9 cellular contexts compared by ENCODE assay signal in the genomic region with DNA sequence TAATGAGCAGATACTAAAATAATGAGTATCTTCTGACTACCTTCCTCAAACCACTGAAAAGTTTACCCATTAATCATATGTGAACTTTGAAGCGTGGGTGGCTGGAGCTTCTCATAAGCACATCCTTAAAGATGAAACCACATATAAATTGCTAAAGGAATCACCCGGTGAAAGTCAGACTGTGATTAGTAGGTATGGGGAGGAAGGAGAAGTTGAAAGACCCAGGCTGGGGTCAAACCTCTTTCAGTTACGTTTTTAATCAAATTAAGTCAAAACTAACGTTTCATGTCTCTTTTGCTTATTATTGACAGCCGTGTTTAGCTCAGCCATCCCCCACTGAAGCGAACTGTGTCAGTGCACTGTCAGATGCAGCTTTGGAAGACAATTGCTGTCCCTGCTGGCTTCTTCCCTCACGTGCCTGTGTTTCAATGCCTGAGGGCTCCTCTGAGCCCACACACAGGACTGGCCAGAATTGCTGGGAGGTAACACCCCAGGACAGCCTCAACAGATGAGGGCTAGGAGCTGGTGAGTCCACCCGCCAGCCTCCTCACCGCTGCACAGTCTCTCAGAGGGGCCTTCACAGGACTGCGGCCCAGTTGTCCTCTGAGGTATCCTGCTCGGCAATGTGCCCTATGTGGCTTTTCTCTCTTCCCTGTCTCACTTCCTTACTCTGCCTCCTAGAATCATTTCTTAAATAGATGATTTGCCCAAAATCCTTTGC. TPM values are rescaled to one million over a fixed set of nuclear protein-coding genes. Genes with fewer than 3 reads are reported as not detected.
DNase-seq lines count a peak whose midpoint lies in the region; ATAC-seq, FAIRE-seq and TF ChIP-seq lines count a peak whose summit lies in the region.
"Had no signal": no experiment of that assay in that cellular context is flagged by ENCODE, and none has a peak within 500 bp of the region (broad histone marks: within the 10 kb centered on the region; RNA-seq: fewer than 3 reads in every experiment).

No MANE protein-coding gene starts in this region.

- DNase-seq in activated CD4-positive, alpha-beta T cell treated with anti-CD3 and anti-CD28 coated beads for 24 hours (ENCODE audit: low read depth in 2 of 2), result peak; percentile 39 to 49
- no peak for DNase-seq in activated CD4-positive, alpha-beta T cell treated with anti-CD3 and anti-CD28 coated beads for 1 hour
- DNase-seq in Panc1 (ENCODE audit: low read depth, low spot score) (no peak), GM12878 (ENCODE audit: low read depth, low spot score) (peak; percentile 99), smooth muscle cell (lab: John Stamatoyannopoulos, UW; ENCODE audit: unreplicated experiment) (no peak), NCI-H345 treated with DMSO at 0.1 percent for 48 hours (lab: John Stamatoyannopoulos, UW; ENCODE audit: unreplicated experiment) (no peak), NCI-H187 treated with DMSO at 0.1 percent for 48 hours (lab: John Stamatoyannopoulos, UW) (no peak)

- in situ Hi-C loops in Panc1 (cut with HindIII; ENCODE audit: low pct_unique_long_range_greater_than_20kb, low sequenced_read_pairs), result no loop called here
- in situ Hi-C loops in GM12878 (cut with MboI), result loop anchor here (25.0 kb wide), 2 partner anchors 1151 to 1551 kb away; a partner anchor contains a TSS

- H3K36me3 ChIP-seq in Panc1 (ENCODE audit: control insufficient read depth, insufficient read depth, low read length) (no peaks in the 10 kb centered on the region), GM12878 (ENCODE audit: control insufficient read depth in 2 of 2, insufficient read depth in 2 of 2, low read length in 1 of 2) (no peaks in the 10 kb centered on the region), smooth muscle cell (ENCODE audit: low read depth) (no peaks in the 10 kb centered on the region)

- FAIRE-seq in GM12878 (lab: Jason Lieb, UNC), result peak; percentile 100

- TF ChIP-seq RAD21 in GM12878 (IDR thresholded peaks at IDR 0.05; ENCODE audit: insufficient read depth, low read depth, low read length), result peak; percentile 2

- no peaks in the 10 kb centered on the region for H3F3A ChIP-seq in smooth muscle cell (ENCODE audit: low read depth)

- TF ChIP-seq EP300 in GM12878 (IDR thresholded peaks at IDR 0.05; ENCODE audit: borderline replicate concordance in 1 of 2, control insufficient read depth in 1 of 2, low read depth in 2 of 2, low read length in 2 of 2), result peak in 1 of 2 experiments; percentile 98

- no peak overlapping the region; the same call in 1 of the 2 replicates for H2AFZ ChIP-seq in GM12878 (ENCODE audit: control insufficient read depth, low read depth, low read length)
- H2AFZ ChIP-seq in smooth muscle cell (ENCODE audit: low read depth), result no peak overlapping the region

- SMC1A ChIA-PET in GM12878 (lab: Charles Lee; ENCODE audit: uncharacterized antibody, unreplicated experiment), result interaction anchor here (0.6 to 3.9 kb wide), 32 partner anchors 11 to 195 kb away, joined by 3 to 49 read pairs (median 6); a partner anchor contains a TSS

- H3K9me3 ChIP-seq in Panc1 (ENCODE audit: control insufficient read depth, insufficient read depth, low read depth, low read length) (no peaks in the 10 kb centered on the region), GM12878 (replicated peaks; ENCODE audit: control insufficient read depth, insufficient read depth, low read length) (no peaks in the 10 kb centered on the region), smooth muscle cell (replicated peaks; ENCODE audit: low read depth) (no peaks in the 10 kb centered on the region)

- TF ChIP-seq CTCF in Panc1 (IDR thresholded peaks at IDR 0.05), result no peak
- no peak for TF ChIP-seq CTCF in GM12878 (IDR thresholded peaks at IDR 0.05 in 2 of 3, conservative IDR thresholded peaks at IDR 0.05 in 1 of 3; ENCODE audit: control insufficient read depth in 2 of 3, extremely low read depth in 1 of 3, insufficient read depth in 1 of 3, low read depth in 3 of 3, low read length in 3 of 3)
- no peak for TF ChIP-seq CTCF in smooth muscle cell (IDR thresholded peaks at IDR 0.05; ENCODE audit: borderline replicate concordance, insufficient read depth, poor library complexity, severe bottlenecking)

- H3K9ac ChIP-seq in GM12878 (ENCODE audit: control insufficient read depth, insufficient read depth, low read length), result peak overlapping the region; percentile 75
- H3K9ac ChIP-seq in smooth muscle cell (ENCODE audit: low read depth), result no peak overlapping the region

- H3K79me2 ChIP-seq in GM12878 (ENCODE audit: control insufficient read depth, insufficient read depth, low read length) (no peaks in the 10 kb centered on the region), smooth muscle cell (ENCODE audit: low read depth) (no peaks in the 10 kb centered on the region)

- BruUV-seq in Panc1 (replicated peaks; lab: Mats Ljungman, UMichigan) (no TSS peak), GM12878 (replicated peaks; lab: Mats Ljungman, UMichigan) (TSS peak; percentile 91)

- CTCF ChIA-PET in Panc1 (lab: Charles Lee) (no interaction called here), GM12878 (lab: Yijun Ruan, JAX) (interaction anchor here (0.6 to 3.8 kb wide), 26 partner anchors 8 to 241 kb away, joined by 3 to 30 read pairs (median 4); a partner anchor contains a TSS)

- ATAC-seq in HG02870 (IDR thresholded peaks at IDR 0.05; ENCODE audit: unreplicated experiment), result peak; percentile 75
- ATAC-seq in Panc1, result peak; percentile 30; the same call in 1 of the 2 replicates
- peak; percentile 82 for ATAC-seq in GM12878

- H3K4me3 ChIP-seq in Panc1 (ENCODE audit: low read depth in 2 of 2, low read length in 2 of 2) (no peak overlapping the region), GM12878 (peak overlapping the region; percentile 40; the same call in 1 of the 2 replicates), smooth muscle cell (no peak overlapping the region)

- peak; percentile 63 for TF ChIP-seq POLR2A in GM12878 (IDR thresholded peaks at IDR 0.05; ENCODE audit: low read depth, low read length)

- RAD21 ChIA-PET in GM12878 (lab: Charles Lee; ENCODE audit: unreplicated experiment), result interaction anchor here (0.8 to 3.7 kb wide), 20 partner anchors 8 to 436 kb away, joined by 3 to 53 read pairs (median 6); a partner anchor contains a TSS

- POLR2A ChIA-PET in Panc1 (lab: Charles Lee), result no interaction called here
- POLR2A ChIA-PET in GM12878 (lab: Charles Lee), result interaction anchor here (0.6 to 2.6 kb wide), 14 partner anchors 14 to 261 kb away, joined by 3 to 13 read pairs (median 4); a partner anchor contains a TSS

- no peak overlapping the region for H3K27ac ChIP-seq in Panc1 (ENCODE audit: low read length)
- peak overlapping the region; percentile 84 for H3K27ac ChIP-seq in GM12878 (ENCODE audit: control insufficient read depth, insufficient read depth)
- peak overlapping the region; percentile 10 for H3K27ac ChIP-seq in smooth muscle cell (ENCODE audit: low read depth)
- H3K27ac ChIP-seq: 22Rv1 had no signal

- intact Hi-C loops in Panc1 (cut with micrococcal nuclease; ENCODE audit: unreplicated experiment), result no loop called here
- intact Hi-C loops in GM12878 (cut with micrococcal nuclease; ENCODE audit: unreplicated experiment), result loop anchor here (1.0 to 5.0 kb wide), 10 partner anchors 16 to 1151 kb away; a partner anchor contains a TSS

- H4K20me1 ChIP-seq in GM12878 (ENCODE audit: control insufficient read depth, insufficient read depth) (no peaks in the 10 kb centered on the region), smooth muscle cell (ENCODE audit: low read depth) (no peaks in the 10 kb centered on the region)

- under 1% methylated on average over 11 of the region's 11 CpGs for WGBS in GM12878 (ENCODE audit: insufficient coverage, insufficient replicate concordance, low lambda C conversion rate, missing lambda C conversion rate)
- WGBS in smooth muscle cell (ENCODE audit: low lambda C conversion rate), result 54% methylated on average over 11 of the region's 11 CpGs

- H3K4me1 ChIP-seq in Panc1 (ENCODE audit: control insufficient read depth, insufficient read depth, low read length) (no peaks in the 10 kb centered on the region), GM12878 (ENCODE audit: control insufficient read depth, insufficient read depth, low read length) (peaks cover 47% of the 10 kb centered on the region), smooth muscle cell (ENCODE audit: low read depth) (peaks cover 8% of the 10 kb centered on the region)

- no peaks in the 10 kb centered on the region for H3K27me3 ChIP-seq in Panc1 (ENCODE audit: control insufficient read depth, insufficient read depth, low read length)
- H3K27me3 ChIP-seq in GM12878 (replicated peaks in 1 of 2; ENCODE audit: control insufficient read depth in 2 of 2, insufficient read depth in 2 of 2, low read length in 1 of 2), result no peaks in the 10 kb centered on the region
- no peaks in the 10 kb centered on the region for H3K27me3 ChIP-seq in smooth muscle cell (ENCODE audit: low read depth)

- H3K4me2 ChIP-seq in GM12878 (ENCODE audit: control insufficient read depth, insufficient read depth), result peak overlapping the region; percentile 63
- H3K4me2 ChIP-seq in smooth muscle cell, result peak overlapping the region; percentile 54

TF ChIP-seq in GM12878, 131 proteins besides CTCF, POLR2A, EP300 and RAD21 (continues in another document):
- TF ChIP-seq POLR2AphosphoS2 (IDR thresholded peaks at IDR 0.05; ENCODE audit: low read depth, low read length) (no peak), ZNF207 (IDR thresholded peaks at IDR 0.05; ENCODE audit: borderline replicate concordance) (no peak; the same call in 1 of the 2 replicates), IRF4 (IDR thresholded peaks at IDR 0.05; ENCODE audit: low read depth, low read length) (peak; percentile 99), SREBF1 (IDR thresholded peaks at IDR 0.05; ENCODE audit: low read length) (peak; percentile 66)

RNA-seq across cellular contexts. Expression of a gene that starts 29.3 kb away (rescaled TPM):
- total RNA-seq in Panc1 (2021; ENCODE audit: unreplicated experiment) (12.0 TPM), GM12878 (2014; rRNA removed) (37.9 and 41.0 TPM in 2 replicates), GM12878 (2014; rRNA removed; fragmentation: Illumina TruSeq; extraction: Trizol) (45.6 and 46.5 TPM in 2 replicates), GM12878 (2021) (60.5 and 64.6 TPM in 2 replicates), smooth muscle cell (7.9 and 12.7 TPM in 2 replicates)
- 11.9 TPM for polyA plus RNA-seq in Panc1 (2012; ENCODE audit: insufficient read length)
- total RNA-seq in GM12878 (2013; cell fraction: nucleolus; rRNA removed), result 20.0 and 21.6 TPM in 2 replicates
- 11.6 TPM for polyA plus RNA-seq in GM12878 (2011; ENCODE audit: low read depth)
- polyA plus RNA-seq in GM12878 (2011; rRNA removed) (82.9 and 94.0 TPM in 2 replicates), GM12878 (2014; fragmentation: Illumina TruSeq; extraction: Trizol) (87.5 and 94.9 TPM in 2 replicates), GM12878 (2014; fragmentation: Nextera tagmentation; extraction: Ambion mirVana) (10 to 100 TPM; 14.9 to 33.8 TPM), GM12878 (2014; rRNA removed) (71.1 and 74.0 TPM in 2 replicates), GM12878 (2016; fragmentation: Nextera tagmentation; extraction: Ambion mirVana) (10 to 100 TPM; 29.9 to 35.4 TPM), smooth muscle cell (10.7 and 15.3 TPM in 2 replicates)
- 64.1 and 87.7 TPM in 2 replicates for polyA plus RNA-seq in GM12878 (2011; cell fraction: cytosol; rRNA removed)
- polyA plus RNA-seq in GM12878 (2011; cell fraction: nucleus; rRNA removed), result 66.7 and 81.4 TPM in 2 replicates
- 17.8 and 20.3 TPM in 2 replicates for polyA plus RNA-seq in GM12878 (2012)
- 36.2 and 55.3 TPM in 2 replicates for polyA minus RNA-seq in GM12878 (2011; rRNA and poly(A)+ RNA removed)
- polyA minus RNA-seq in GM12878 (2011; cell fraction: cytosol; rRNA and poly(A)+ RNA removed), result 16.4 and 25.8 TPM in 2 replicates
- polyA minus RNA-seq in GM12878 (2011; cell fraction: nucleus; rRNA and poly(A)+ RNA removed), result 16.0 and 31.0 TPM in 2 replicates

Comparison
In these comparisons a context has a peak if more than half of its experiments do, and no peak if none do; other contexts are left out.
1. DNase-seq: peak in activated CD4-positive, alpha-beta T cell treated with anti-CD3 and anti-CD28 coated beads for 24 hours (2 of 2) and GM12878 (single experiment); none in activated CD4-positive, alpha-beta T cell treated with anti-CD3 and anti-CD28 coated beads for 1 hour (single experiment), Panc1 (single experiment), smooth muscle cell (single experiment), NCI-H345 treated with DMSO at 0.1 percent for 48 hours (single experiment) and NCI-H187 treated with DMSO at 0.1 percent for 48 hours (single experiment).
2. ATAC-seq: peak in every context shown above with its lines; median percentile 82 in GM12878; 75 in HG02870; 30 in Panc1.